ENCODE assay signal across 30 cellular contexts in the genomic region with DNA sequence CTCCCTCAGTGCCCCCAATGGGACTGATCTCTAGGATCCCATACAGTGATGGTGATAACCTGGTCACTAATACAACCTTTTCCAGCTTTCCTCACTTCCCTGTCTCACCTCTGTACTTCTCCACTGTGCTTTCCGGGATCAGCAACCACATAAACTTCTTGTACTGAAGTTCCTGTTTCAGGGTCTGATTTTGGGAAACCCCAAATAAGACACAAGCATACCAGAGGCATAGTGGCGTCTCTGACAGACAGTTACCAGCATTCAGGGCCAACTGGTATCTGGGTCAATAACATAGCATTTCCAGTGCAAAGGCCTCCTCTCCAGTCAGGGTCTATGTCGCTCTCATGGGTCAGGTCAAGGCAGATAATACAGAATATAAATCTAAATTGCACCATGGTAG.
"Had no signal": no experiment of that assay in that cellular context is flagged by ENCODE, and none has a peak within 500 bp of the region (broad histone marks: within the 10 kb centered on the region; RNA-seq: fewer than 3 reads in every experiment).

No MANE protein-coding gene starts in this region.

- H3K9ac ChIP-seq: SK-N-SH had no signal

- H3K4me1 ChIP-seq: ascending aorta, Peyer's patch, SJSA1 had no signal

- H3K4me3 ChIP-seq: ascending aorta, cardiac muscle cell, Peyer's patch, SJSA1 had no signal

- H3K4me3 Mint-ChIP-seq: activated CD4-positive, alpha-beta T cell treated with anti-CD3 and anti-CD28 coated beads, Interleukin-2, amount 10 ng/mL, durations not matched to agents 24 days and 14 days; activated CD8-positive, alpha-beta T cell treated with anti-CD3 and anti-CD28 coated beads for 36 hours; activated naive CD4-positive, alpha-beta T cell treated with anti-CD3 and anti-CD28 coated beads, Interleukin-2, amount 50 U/mL, for 24 hours; activated naive CD8-positive, alpha-beta T cell treated with anti-CD3 and anti-CD28 coated beads, Interleukin-2, amount 10 ng/mL, durations not matched to agents 7 days and 5 days; activated T-cell treated with anti-CD3 and anti-CD28 coated beads, Interleukin-2, amount 50 U/mL, for 24 hours; central memory CD8-positive, alpha-beta T cell; T-helper 1 cell treated with Interleukin-12 subunit alpha and Interleukin-12 subunit beta and Interleukin-4 antibody, amounts not matched to agents 30 μg/mL and 1 μg/mL, for 36 hours; T-helper 2 cell treated with Interferon-gamma antibody and Interleukin-4, amounts not matched to agents 5 μg/mL and 100 μg/mL, for 36 hours had no signal

- H3K9me3 Mint-ChIP-seq: activated CD4-positive, alpha-beta T cell treated with anti-CD3 and anti-CD28 coated beads, Interleukin-2, amount 10 ng/mL, durations not matched to agents 24 days and 14 days; activated CD8-positive, alpha-beta T cell treated with anti-CD3 and anti-CD28 coated beads for 36 hours; activated naive CD4-positive, alpha-beta T cell treated with anti-CD3 and anti-CD28 coated beads, Interleukin-2, amount 50 U/mL, for 24 hours; activated naive CD8-positive, alpha-beta T cell treated with anti-CD3 and anti-CD28 coated beads, Interleukin-2, amount 10 ng/mL, durations not matched to agents 7 days and 5 days; activated T-cell treated with anti-CD3 and anti-CD28 coated beads, Interleukin-2, amount 50 U/mL, for 24 hours; activated T-helper 2 cell treated with anti-CD3 and anti-CD28 coated beads, Interferon-gamma antibody, Interleukin-2, Interleukin-4, amounts not matched to agents 10 μg/mL and 5 μg/mL and 100 μg/mL, durations not matched to agents 14 hours and 24 hours and 36 hours; central memory CD8-positive, alpha-beta T cell; T-helper 1 cell treated with Interleukin-12 subunit alpha and Interleukin-12 subunit beta and Interleukin-4 antibody, amounts not matched to agents 30 μg/mL and 1 μg/mL, for 36 hours; T-helper 2 cell treated with Interferon-gamma antibody and Interleukin-4, amounts not matched to agents 5 μg/mL and 100 μg/mL, for 36 hours had no signal

- H3K4me1 Mint-ChIP-seq: activated CD4-positive, alpha-beta T cell treated with anti-CD3 and anti-CD28 coated beads, Interleukin-2, amount 10 ng/mL, durations not matched to agents 24 days and 14 days; activated naive CD4-positive, alpha-beta T cell treated with anti-CD3 and anti-CD28 coated beads, Interleukin-2, amount 50 U/mL, for 24 hours; activated naive CD8-positive, alpha-beta T cell treated with anti-CD3 and anti-CD28 coated beads, Interleukin-2, amount 10 ng/mL, durations not matched to agents 7 days and 5 days; central memory CD8-positive, alpha-beta T cell had no signal

- H3K27me3 Mint-ChIP-seq: activated T-cell treated with anti-CD3 and anti-CD28 coated beads, Interleukin-2, amount 50 U/mL, for 24 hours had no signal

- H3K27ac Mint-ChIP-seq: activated CD4-positive, alpha-beta T cell treated with anti-CD3 and anti-CD28 coated beads, Interleukin-2, amount 10 ng/mL, durations not matched to agents 24 days and 14 days; activated CD8-positive, alpha-beta T cell treated with anti-CD3 and anti-CD28 coated beads for 36 hours; activated naive CD4-positive, alpha-beta T cell treated with anti-CD3 and anti-CD28 coated beads, Interleukin-2, amount 50 U/mL, for 24 hours; activated naive CD8-positive, alpha-beta T cell treated with anti-CD3 and anti-CD28 coated beads, Interleukin-2, amount 10 ng/mL, durations not matched to agents 7 days and 5 days; activated T-cell treated with anti-CD3 and anti-CD28 coated beads, Interleukin-2, amount 50 U/mL, for 24 hours; activated T-helper 2 cell treated with anti-CD3 and anti-CD28 coated beads, Interferon-gamma antibody, Interleukin-2, Interleukin-4, amounts not matched to agents 10 μg/mL and 5 μg/mL and 100 μg/mL, durations not matched to agents 14 hours and 24 hours and 36 hours; T-helper 1 cell treated with Interleukin-12 subunit alpha and Interleukin-12 subunit beta and Interleukin-4 antibody, amounts not matched to agents 30 μg/mL and 1 μg/mL, for 36 hours; T-helper 2 cell treated with Interferon-gamma antibody and Interleukin-4, amounts not matched to agents 5 μg/mL and 100 μg/mL, for 36 hours had no signal

- H3K9me3 ChIP-seq: ascending aorta, Peyer's patch, SJSA1, SK-N-SH had no signal

- H3K36me3 ChIP-seq: ascending aorta, cardiac muscle cell, Peyer's patch, SJSA1, WERI-Rb-1 had no signal

- H3K36me3 Mint-ChIP-seq: activated naive CD4-positive, alpha-beta T cell treated with anti-CD3 and anti-CD28 coated beads, Interleukin-2, amount 50 U/mL, for 24 hours; activated naive CD8-positive, alpha-beta T cell treated with anti-CD3 and anti-CD28 coated beads, Interleukin-2, amount 10 ng/mL, durations not matched to agents 7 days and 5 days had no signal

- ATAC-seq: activated CD8-positive, alpha-beta T cell treated with anti-CD3 and anti-CD28 coated beads for 36 hours; PC-3 had no signal

- DNase-seq: activated CD4-positive, alpha-beta T cell treated with anti-CD3 and anti-CD28 coated beads, Interleukin-2, amount 10 ng/mL, durations not matched to agents 24 days and 14 days; activated CD4-positive, alpha-beta T cell treated with anti-CD3 and anti-CD28 coated beads, Interleukin-2, amount 50 U/mL, for 4 hours; activated CD8-positive, alpha-beta T cell treated with anti-CD3 and anti-CD28 coated beads for 36 hours; activated gamma-delta T cell; activated naive CD4-positive, alpha-beta T cell treated with Interleukin-2 at 50 U/mL for 16 hours; activated naive CD8-positive, alpha-beta T cell treated with anti-CD3 and anti-CD28 coated beads, Interleukin-2, amount 10 ng/mL, durations not matched to agents 7 days and 5 days; activated T-cell treated with anti-CD3 and anti-CD28 coated beads, Interleukin-2, amount 50 U/mL, for 24 hours; KG1; MM.1S; NCI-H1092 treated with DMSO at 0.1 percent for 48 hours; NCI-H1417; NCI-H1930; NCI-H2081 treated with DMSO at 0.1 percent for 48 hours; NCI-H226; NCI-H446 treated with DMSO at 0.1 percent for 48 hours; NCI-H524; PC-3; Peyer's patch; RPMI8226; SHP77 treated with DMSO at 0.1 percent for 48 hours; SK-N-SH; WERI-Rb-1 had no signal

- H3K27me3 ChIP-seq: ascending aorta, cardiac muscle cell, Peyer's patch, SJSA1 had no signal

- H3K27ac ChIP-seq: ascending aorta, cardiac muscle cell, Peyer's patch, SJSA1, WERI-Rb-1 had no signal

- H3K4me2 ChIP-seq: SK-N-SH had no signal
